Comparison of ENCODE assay signal across 1 cellular context in genomic region chrY:14818452-14818851, GRCh38.
TF ChIP-seq lines count a peak whose summit lies in the region.

No MANE protein-coding gene starts in this region.

TF ChIP-seq in HepG2, 621 proteins besides CTCF, POLR2A, EP300 and RAD21 (continued from another document):
- TF ChIP-seq HOMEZ (CRISPR knock-in tag; IDR thresholded peaks at IDR 0.05; ENCODE audit: low read depth) = no peak
- no peak for TF ChIP-seq NFIC (IDR thresholded peaks at IDR 0.05; ENCODE audit: low read length)
- no peak for TF ChIP-seq NAIF1 (CRISPR knock-in tag; IDR thresholded peaks at IDR 0.05; ENCODE audit: borderline replicate concordance)
- no peak for TF ChIP-seq ZNF124 (CRISPR knock-in tag; IDR thresholded peaks at IDR 0.05)
- TF ChIP-seq ZNF280D (CRISPR knock-in tag; IDR thresholded peaks at IDR 0.05) = no peak
- 0 out of 2 replicates have a peak, but pooled peaks have one; percentile 8 for TF ChIP-seq HNF4A (CRISPR knock-in tag; IDR thresholded peaks at IDR 0.05)
- no peak for TF ChIP-seq THAP8 (CRISPR knock-in tag; IDR thresholded peaks at IDR 0.05; ENCODE audit: borderline replicate concordance)
- no peak for TF ChIP-seq RCOR2 (CRISPR knock-in tag; IDR thresholded peaks at IDR 0.05)
- no peak for TF ChIP-seq U2AF1 (optimal IDR thresholded peaks at IDR 0.05; ENCODE audit: low read depth, low read length)
- no peak for TF ChIP-seq ZNF326 (CRISPR knock-in tag; IDR thresholded peaks at IDR 0.05; ENCODE audit: borderline replicate concordance)
- TF ChIP-seq ZNF136 (CRISPR knock-in tag; IDR thresholded peaks at IDR 0.05; ENCODE audit: low read depth) = no peak
- no peak for TF ChIP-seq TFDP2 (CRISPR knock-in tag; IDR thresholded peaks at IDR 0.05)
- peak; percentile 19; the same call in 1 of the 2 replicates for TF ChIP-seq ZMYM4 (CRISPR knock-in tag; IDR thresholded peaks at IDR 0.05)
- TF ChIP-seq ZNF484 (CRISPR knock-in tag; IDR thresholded peaks at IDR 0.05; ENCODE audit: borderline replicate concordance, low read depth) = no peak
- TF ChIP-seq PTBP1 (IDR thresholded peaks at IDR 0.05; ENCODE audit: low read depth, low read length, poor library complexity, severe bottlenecking) = no peak
